In the genomic region with DNA sequence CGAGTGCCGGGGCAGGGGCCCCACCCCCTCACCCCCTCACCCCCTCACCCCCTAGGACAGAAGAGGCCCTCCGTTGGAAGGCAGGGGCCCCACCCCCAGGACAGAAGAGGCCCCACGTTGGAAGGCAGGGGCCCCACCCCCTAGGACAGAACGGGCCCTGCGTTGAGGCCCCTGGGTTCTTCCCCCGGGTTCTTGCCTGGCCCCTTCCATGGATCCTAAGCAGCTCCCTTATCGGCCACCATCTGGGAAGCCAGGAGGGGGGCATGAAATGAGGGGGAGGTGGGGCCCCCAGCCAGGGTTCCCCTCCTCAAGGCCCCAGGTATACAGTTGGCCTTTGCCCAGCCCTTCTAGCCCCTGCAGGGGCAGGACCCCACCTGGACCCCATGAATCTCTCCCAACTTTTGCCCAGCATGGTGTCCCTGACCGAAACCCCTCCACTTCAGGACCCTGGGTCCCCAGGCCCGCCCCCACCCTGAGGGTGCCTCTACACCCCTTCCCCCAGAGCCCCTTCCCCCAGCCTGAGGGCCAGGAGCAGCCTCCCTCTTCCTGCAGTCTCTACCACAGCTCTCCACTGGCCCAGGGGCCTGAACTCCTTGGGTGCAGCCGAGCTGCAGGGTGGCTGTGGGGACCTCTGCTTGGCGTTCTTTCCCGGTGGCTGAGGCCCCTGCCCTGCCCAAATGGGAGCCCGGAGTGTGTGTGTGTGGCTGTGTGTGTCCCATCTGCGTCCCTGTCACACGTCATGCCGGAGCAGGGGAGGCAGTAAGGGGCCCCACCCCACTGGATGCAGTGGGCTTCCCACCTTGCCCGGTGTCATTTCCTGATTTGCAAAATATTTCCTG, we compare ENCODE assay signal across 14 cellular contexts. TPM values are rescaled to one million over a fixed set of nuclear protein-coding genes. Genes with fewer than 3 reads are reported as not detected.
DNase-seq lines count a peak whose midpoint lies in the region; ATAC-seq and TF ChIP-seq lines count a peak whose summit lies in the region.
"Had no signal": no experiment of that assay in that cellular context is flagged by ENCODE, and none has a peak within 500 bp of the region (broad histone marks: within the 10 kb centered on the region; RNA-seq: fewer than 3 reads in every experiment).

No MANE protein-coding gene starts in this region.

- H3K9me3 ChIP-seq in HUES48 (ENCODE audit: control insufficient read depth, insufficient read depth, low read length) (no peaks in the 10 kb centered on the region), suprapubic skin (no peaks in the 10 kb centered on the region)

- H3K18ac ChIP-seq in mesendoderm (ENCODE audit: low read length), result peak overlapping the region; percentile 92

- no peak overlapping the region for H3K4me2 ChIP-seq in mesendoderm (ENCODE audit: low read length)

- H2BK5ac ChIP-seq in mesendoderm (ENCODE audit: low read length), result peak overlapping the region; percentile 61

- DNase-seq in dorsolateral prefrontal cortex, result no peak
- DNase-seq in mesendoderm, result peak; percentile 34
- no peak for DNase-seq in suprapubic skin (ENCODE audit: low spot score in 2 of 2)
- DNase-seq in central memory CD4-positive, alpha-beta T cell, result no peak
- no peak for DNase-seq in GM13977 (ENCODE audit: low spot score)
- no peak for DNase-seq in AG08395 (ENCODE audit: low spot score)
- DNase-seq: activated CD8-positive, alpha-beta memory T cell treated with anti-CD3 and anti-CD28 coated beads for 24 hours; COR-L47; NCI-H1436 had no signal

- H4K8ac ChIP-seq in mesendoderm (ENCODE audit: low read depth, low read length), result peak overlapping the region; percentile 44

- H2BK120ac ChIP-seq in mesendoderm (ENCODE audit: low read depth, low read length), result peak overlapping the region; percentile 66

- no peak overlapping the region for H2AK5ac ChIP-seq in mesendoderm (ENCODE audit: low read length)

- in situ Hi-C loops in GM13977 (cut with MboI; ENCODE audit: low pct_unique_long_range_greater_than_20kb, low sequenced_read_pairs, unreplicated experiment), result no loop called here

- peak overlapping the region; percentile 88 for H3K56ac ChIP-seq in mesendoderm (ENCODE audit: low read length)

- H3K4me3 ChIP-seq in HUES48 (ENCODE audit: low read depth, low read length) (no peak overlapping the region), dorsolateral prefrontal cortex (peak overlapping the region in 31 of 59 donors; percentile 5 to 80 (median 28)), mesendoderm (ENCODE audit: low read length) (no peak overlapping the region), suprapubic skin (no peak overlapping the region)
- H3K4me3 ChIP-seq: GM23248 had no signal

- peaks cover 4% of the 10 kb centered on the region for H3K79me2 ChIP-seq in mesendoderm (ENCODE audit: control insufficient read depth, insufficient read depth, low read length)

- peaks cover under 1% of the 10 kb centered on the region for H3K79me1 ChIP-seq in mesendoderm (ENCODE audit: low read length)

- WGBS in mesendoderm (ENCODE audit: extremely low coverage, insufficient coverage, low lambda C conversion rate), result no CpG with 5 or more reads among the region's 18 CpGs
- WGBS in suprapubic skin, result 72% methylated on average over 10 of the region's 18 CpGs

- ATAC-seq in HG03565 (IDR thresholded peaks at IDR 0.05; ENCODE audit: unreplicated experiment), result no peak

- no peak for TF ChIP-seq EP300 in suprapubic skin (IDR thresholded peaks at IDR 0.05)

- no peaks in the 10 kb centered on the region for H3K36me3 ChIP-seq in HUES48 (ENCODE audit: control insufficient read depth, insufficient read depth, low read length)
- no peaks in the 10 kb centered on the region for H3K36me3 ChIP-seq in mesendoderm (ENCODE audit: control insufficient read depth, insufficient read depth, low read length)
- no peaks in the 10 kb centered on the region for H3K36me3 ChIP-seq in suprapubic skin

- TF ChIP-seq CTCF in dorsolateral prefrontal cortex (IDR thresholded peaks at IDR 0.05 in 54 of 56, conservative IDR thresholded peaks at IDR 0.05 in 2 of 56; ENCODE audit: low read depth in 1 of 56, partially characterized antibody in 56 of 56) (no peak), suprapubic skin (IDR thresholded peaks at IDR 0.05) (no peak), GM13977 (IDR thresholded peaks at IDR 0.05; ENCODE audit: extremely low read depth, insufficient read depth, missing control alignments) (no peak)

- H3K9ac ChIP-seq in HUES48 (ENCODE audit: low read depth, low read length) (no peak overlapping the region), mesendoderm (ENCODE audit: low read length) (peak overlapping the region; percentile 58)
- H3K9ac ChIP-seq: GM23248 had no signal

- intact Hi-C loops in dorsolateral prefrontal cortex (cut with DNase I), result no loop called here

- TF ChIP-seq POLR2A in suprapubic skin (IDR thresholded peaks at IDR 0.05), result no peak

- peaks cover 39% of the 10 kb centered on the region for H3K4me1 ChIP-seq in HUES48 (ENCODE audit: control insufficient read depth, insufficient read depth, low read length)
- H3K4me1 ChIP-seq in mesendoderm (ENCODE audit: control insufficient read depth, low read depth, low read length), result peaks cover 15% of the 10 kb centered on the region
- peaks cover 79% of the 10 kb centered on the region for H3K4me1 ChIP-seq in suprapubic skin

- H3K27me3 ChIP-seq in HUES48 (ENCODE audit: control insufficient read depth, insufficient read depth, low read length) (peaks cover 6% of the 10 kb centered on the region), dorsolateral prefrontal cortex (no peaks in the 10 kb centered on the region), mesendoderm (ENCODE audit: insufficient read depth, low read length, poor library complexity) (no peaks in the 10 kb centered on the region), suprapubic skin (peaks cover 12% of the 10 kb centered on the region)

- H3K27ac ChIP-seq in HUES48 (ENCODE audit: low read depth, low read length), result peak overlapping the region; percentile 71
- peak overlapping the region; percentile 78 to 100 (median 97) for H3K27ac ChIP-seq in dorsolateral prefrontal cortex
- H3K27ac ChIP-seq in mesendoderm (ENCODE audit: low read depth, low read length), result peak overlapping the region; percentile 97
- peak overlapping the region; percentile 92 for H3K27ac ChIP-seq in suprapubic skin
- H3K27ac ChIP-seq: GM23248 had no signal

- H3K23ac ChIP-seq in mesendoderm (ENCODE audit: low read length), result no peak overlapping the region

- peak overlapping the region; percentile 4 for H2BK15ac ChIP-seq in mesendoderm (replicated peaks; ENCODE audit: low read depth)

- peak overlapping the region; percentile 82 for H3K4ac ChIP-seq in mesendoderm (ENCODE audit: low read depth, low read length)

- H4K5ac ChIP-seq in mesendoderm (ENCODE audit: low read length), result no peak overlapping the region

RNA-seq across cellular contexts. Expression of gene VWA1, which starts 4.3 kb away (rescaled TPM):
- total RNA-seq in dorsolateral prefrontal cortex (100 to 1,000 TPM in 33 of 120 experiments, 10 to 100 TPM in 87; 27.4 to 258 (median 73.3) TPM), suprapubic skin (10 to 100 TPM; 14.5 to 27.6 (median 19.8) TPM)
- 21.5 TPM for polyA plus RNA-seq in mesendoderm (2013, experiment 1 of 2)
- polyA plus RNA-seq in mesendoderm (2013, experiment 2 of 2), result 21.0 TPM

RNA-seq across cellular contexts. Expression of gene ANKRD65, which starts 10.1 kb away (rescaled TPM):
- total RNA-seq in dorsolateral prefrontal cortex, result 10 to 100 TPM in 118 of 120 experiments, 1 to 10 TPM in 2; 4.0 to 63.5 (median 26.5) TPM
- polyA plus RNA-seq in mesendoderm (2013, experiment 1 of 2), result 1.2 TPM
- polyA plus RNA-seq in mesendoderm (2013, experiment 2 of 2), result 1.4 TPM
- 10 to 100 TPM in 1 of 4 donors, 1 to 10 TPM in 3; 2.8 to 10.3 (median 5.9) TPM for total RNA-seq in suprapubic skin
- total RNA-seq: glomerular endothelial cell, SK-MEL-5 had no signal

RNA-seq across cellular contexts. Expression of gene ATAD3C, which starts 18.3 kb away (rescaled TPM):
- total RNA-seq in dorsolateral prefrontal cortex, result 10 to 100 TPM in 10 of 120 experiments, 1 to 10 TPM in 109, under 1 TPM in 1; 0.94 to 16.5 (median 3.5) TPM
- polyA plus RNA-seq in mesendoderm (2013, experiment 1 of 2), result 0.67 TPM
- 0.63 TPM for polyA plus RNA-seq in mesendoderm (2013, experiment 2 of 2)
- 1 to 10 TPM in 2 of 4 donors, under 1 TPM in 2; 0.32 to 4.2 (median 1.2) TPM for total RNA-seq in suprapubic skin
- total RNA-seq: glomerular endothelial cell, GM23248 had no signal

RNA-seq across cellular contexts. Expression of gene MRPL20, which starts 24.1 kb away (rescaled TPM):
- total RNA-seq in dorsolateral prefrontal cortex (100 to 1,000 TPM in 12 of 120 experiments, 10 to 100 TPM in 108; 56.0 to 114 (median 86.3) TPM), suprapubic skin (100 to 1,000 TPM in 3 of 4 donors, 10 to 100 TPM in 1; 93.6 to 119 (median 109) TPM)
- 287 TPM for polyA plus RNA-seq in mesendoderm (2013, experiment 1 of 2)
- 288 TPM for polyA plus RNA-seq in mesendoderm (2013, experiment 2 of 2)

RNA-seq across cellular contexts. Expression of gene CCNL2, which starts 32.1 kb away (rescaled TPM):
- total RNA-seq in dorsolateral prefrontal cortex, result 100 to 1,000 TPM; 111 to 235 (median 165) TPM
- polyA plus RNA-seq in mesendoderm (2013, experiment 1 of 2), result 65.2 TPM
- 61.8 TPM for polyA plus RNA-seq in mesendoderm (2013, experiment 2 of 2)
- total RNA-seq in suprapubic skin, result 100 to 1,000 TPM; 136 to 599 (median 160) TPM

Comparison
In these comparisons a context has a peak if more than half of its experiments do, and no peak if none do; other contexts are left out.
1. H3K4me3 ChIP-seq: peak in dorsolateral prefrontal cortex (31 of 59); none in HUES48 (single experiment), mesendoderm (single experiment) and suprapubic skin (single experiment).
2. Peak in every context shown above with its lines, with median percentiles within 50 percentile points of each other: H3K27ac ChIP-seq.